ENCODE assay signal across 8 cellular contexts in genomic region chr15:72554471-72555425, GRCh38.
DNase-seq lines count a peak whose midpoint lies in the region; ATAC-seq, FAIRE-seq and TF ChIP-seq lines count a peak whose summit lies in the region.

No MANE protein-coding gene starts in this region.

- no peak for TF ChIP-seq EP300 in A549 (IDR thresholded peaks at IDR 0.05)

- H3K4me1 Mint-ChIP-seq in activated naive CD8-positive, alpha-beta T cell (ENCODE audit: low read depth): peaks cover 33% of the 10 kb centered on the region

- FAIRE-seq in A549 (lab: Jason Lieb, UNC) (no peak), GM19239 (lab: Jason Lieb, UNC) (no peak)

- no peak overlapping the region for H2BK5ac ChIP-seq in mesenchymal stem cell (ENCODE audit: low read depth, low read length, poor library complexity, severe bottlenecking)

- TF ChIP-seq CTCF in A549 (IDR thresholded peaks at IDR 0.05): no peak
- no peak for TF ChIP-seq CTCF in RWPE1 (conservative IDR thresholded peaks at IDR 0.05; ENCODE audit: low read depth)

- no peak overlapping the region for H3K9ac ChIP-seq in mesenchymal stem cell (ENCODE audit: low read length)

- CTCF ChIA-PET in A549 (lab: Yijun Ruan, JAX) (no interaction called here), RWPE1 (lab: Yijun Ruan, JAX) (interaction anchor here (0.6 to 0.8 kb wide), 2 partner anchors 11 to 179 kb away, joined by 3 to 5 read pairs; partner anchors contain the start of gene HEXA)

- H2AK5ac ChIP-seq in mesenchymal stem cell (ENCODE audit: low read length, severe bottlenecking): no peak overlapping the region

- H3K27ac Mint-ChIP-seq in activated naive CD8-positive, alpha-beta T cell: peak overlapping the region; percentile 78

- TF ChIP-seq RAD21 in A549 (conservative IDR thresholded peaks at IDR 0.05 in 1 of 2, IDR thresholded peaks at IDR 0.05 in 1 of 2): no peak

- peak in 1 of 2 experiments; percentile 73 for DNase-seq in A549 (ENCODE audit: low read depth in 1 of 2, low spot score in 1 of 2)
- DNase-seq in RWPE1 (ENCODE audit: low spot score): no peak
- DNase-seq in mesenchymal stem cell: peak; percentile 74
- DNase-seq in DMS79 treated with DMSO at 0.1 percent for 48 hours (lab: John Stamatoyannopoulos, UW): no peak
- DNase-seq in GM19239 (ENCODE audit: insufficient read length, low spot score): no peak

- H3K36me3 ChIP-seq in mesenchymal stem cell (ENCODE audit: control insufficient read depth in 1 of 2, insufficient read depth in 2 of 2, low read depth in 1 of 2, low read length in 2 of 2): peaks cover 3 to 47% of the 10 kb centered on the region in 2 experiments

- H3K4me1 ChIP-seq in A549 (peaks cover 15% of the 10 kb centered on the region), mesenchymal stem cell (ENCODE audit: control insufficient read depth, insufficient read depth, low read depth, low read length) (peaks cover 4% of the 10 kb centered on the region)

- H2AFZ ChIP-seq in mesenchymal stem cell (ENCODE audit: low read depth, low read length): no peak overlapping the region

- H3K4me3 ChIP-seq in A549 (no peak overlapping the region), mesenchymal stem cell (ENCODE audit: insufficient read depth in 1 of 2, low read depth in 1 of 2, low read length in 2 of 2) (no peak overlapping the region)

- H4K91ac ChIP-seq in mesenchymal stem cell (ENCODE audit: low read length): no peak overlapping the region

- 73% methylated on average over 8 of the region's 8 CpGs for WGBS in A549 (ENCODE audit: missing lambda C conversion rate)
- WGBS in mesenchymal stem cell: 76% methylated on average over 4 of the region's 8 CpGs

- H3K9me3 ChIP-seq in A549 (no peaks in the 10 kb centered on the region), mesenchymal stem cell (ENCODE audit: control insufficient read depth, low read length) (no peaks in the 10 kb centered on the region)

- H2BK15ac ChIP-seq in mesenchymal stem cell (ENCODE audit: low read depth, poor library complexity, severe bottlenecking): no peak overlapping the region

- no peak overlapping the region for H2BK12ac ChIP-seq in mesenchymal stem cell (ENCODE audit: low read length in 2 of 2)

- POLR2A ChIA-PET in A549 (lab: Yijun Ruan, JAX) (no interaction called here), RWPE1 (lab: Yijun Ruan, JAX; ENCODE audit: low non-redundant PET) (no interaction called here)

- H3K4me2 ChIP-seq in A549 (peak overlapping the region; percentile 31), mesenchymal stem cell (ENCODE audit: low read length, poor library complexity, severe bottlenecking) (no peak overlapping the region)

- H3K27me3 ChIP-seq in mesenchymal stem cell (ENCODE audit: control insufficient read depth in 1 of 2, insufficient read depth in 1 of 2, low read length in 2 of 2): no peaks in the 10 kb centered on the region

- no peak overlapping the region for H3K4ac ChIP-seq in mesenchymal stem cell (ENCODE audit: low read depth in 1 of 2, low read length in 2 of 2)

- H3K79me1 ChIP-seq in mesenchymal stem cell (replicated peaks; ENCODE audit: low read length, poor library complexity, severe bottlenecking): peaks cover 11% of the 10 kb centered on the region

- H2BK120ac ChIP-seq in mesenchymal stem cell (ENCODE audit: low read depth, low read length): no peak overlapping the region

- H3K27me3 Mint-ChIP-seq in activated naive CD8-positive, alpha-beta T cell: no peaks in the 10 kb centered on the region

- H3K4me3 Mint-ChIP-seq in activated naive CD8-positive, alpha-beta T cell: no peak overlapping the region

- no peak overlapping the region for H3K18ac ChIP-seq in mesenchymal stem cell (ENCODE audit: low read depth in 1 of 2, low read length in 2 of 2)

- H3K14ac ChIP-seq in mesenchymal stem cell (ENCODE audit: low read length in 2 of 2): no peak overlapping the region

- no peaks in the 10 kb centered on the region for H3K9me3 Mint-ChIP-seq in activated naive CD8-positive, alpha-beta T cell (ENCODE audit: low read depth)

- peak overlapping the region in 1 of 2 experiments; percentile 24; a peak in 1 of 6 replicates for H3K27ac ChIP-seq in A549
- 0 out of 2 replicates have a peak overlapping the region, but pooled peaks have one; percentile 11 for H3K27ac ChIP-seq in RWPE1
- H3K27ac ChIP-seq in mesenchymal stem cell (ENCODE audit: low read length, poor library complexity, severe bottlenecking): peak overlapping the region; percentile 54

- peak; percentile 83 to 89 for ATAC-seq in A549
- no peak for ATAC-seq in HG02840 (IDR thresholded peaks at IDR 0.05; ENCODE audit: low FRiP score, unreplicated experiment)
- ATAC-seq in GM21367 (IDR thresholded peaks at IDR 0.05; ENCODE audit: unreplicated experiment): no peak

- H4K8ac ChIP-seq in mesenchymal stem cell (ENCODE audit: low read length): no peak overlapping the region

- no peak overlapping the region for H3K23ac ChIP-seq in mesenchymal stem cell (ENCODE audit: low read length in 2 of 2)

- TF ChIP-seq POLR2A in A549 (IDR thresholded peaks at IDR 0.05; ENCODE audit: low read length): no peak

- peaks cover 8% of the 10 kb centered on the region for H3K36me3 Mint-ChIP-seq in activated naive CD8-positive, alpha-beta T cell

TF ChIP-seq in A549, 52 proteins besides CTCF, POLR2A, EP300 and RAD21:
- TF ChIP-seq FOSL2 (IDR thresholded peaks at IDR 0.05): no peak
- TF ChIP-seq FOSL2 (CRISPR knock-in tag; IDR thresholded peaks at IDR 0.05): peak; percentile 68
- TF ChIP-seq FOXS1 (CRISPR knock-in tag; IDR thresholded peaks at IDR 0.05): no peak
- no peak for TF ChIP-seq HOXB5 (CRISPR knock-in tag; IDR thresholded peaks at IDR 0.05)
- no peak for TF ChIP-seq USF2 (IDR thresholded peaks at IDR 0.05)
- no peak for TF ChIP-seq ZSCAN20 (CRISPR knock-in tag; IDR thresholded peaks at IDR 0.05)

Comparison
In these comparisons a context has a peak if more than half of its experiments do, and no peak if none do; other contexts are left out.
1. ATAC-seq: peak in A549 (2 of 2); none in HG02840 (single experiment) and GM21367 (single experiment).